In genomic region chr11:5204787-5205186, GRCh38 we compare ENCODE assay signal across 2 cellular contexts.
TF ChIP-seq lines count a peak whose summit lies in the region.

No MANE protein-coding gene starts in this region.

TF ChIP-seq in GM23338, 12 proteins besides CTCF, POLR2A, EP300 and RAD21:
- TF ChIP-seq ZNF114 (CRISPR knock-in tag; IDR thresholded peaks at IDR 0.05) (no peak), POLR2AphosphoS5 (IDR thresholded peaks at IDR 0.05; ENCODE audit: low read depth) (no peak), ZNF462 (CRISPR knock-in tag; IDR thresholded peaks at IDR 0.05) (no peak), CREB1 (CRISPR knock-in tag; IDR thresholded peaks at IDR 0.05; ENCODE audit: low read depth) (no peak), REST (IDR thresholded peaks at IDR 0.05; ENCODE audit: unreplicated experiment) (no peak), ZNF331 (CRISPR knock-in tag; IDR thresholded peaks at IDR 0.05; ENCODE audit: low read depth) (no peak), ETS1 (IDR thresholded peaks at IDR 0.05) (no peak), EZH2 (IDR thresholded peaks at IDR 0.05; ENCODE audit: low read depth, unreplicated experiment) (no peak), STAT1 (IDR thresholded peaks at IDR 0.05; ENCODE audit: unreplicated experiment) (no peak), JUNB (IDR thresholded peaks at IDR 0.05; ENCODE audit: unreplicated experiment) (no peak), EZH2phosphoT487 (IDR thresholded peaks at IDR 0.05; ENCODE audit: unreplicated experiment) (no peak), NANOG (IDR thresholded peaks at IDR 0.05; ENCODE audit: borderline replicate concordance) (no peak)

TF ChIP-seq in endothelial cell of umbilical vein, 7 proteins besides CTCF, POLR2A, EP300 and RAD21:
- TF ChIP-seq FOS (IDR thresholded peaks at IDR 0.05; ENCODE audit: borderline replicate concordance, insufficient read depth, low read length): no peak
